In the genomic region with DNA sequence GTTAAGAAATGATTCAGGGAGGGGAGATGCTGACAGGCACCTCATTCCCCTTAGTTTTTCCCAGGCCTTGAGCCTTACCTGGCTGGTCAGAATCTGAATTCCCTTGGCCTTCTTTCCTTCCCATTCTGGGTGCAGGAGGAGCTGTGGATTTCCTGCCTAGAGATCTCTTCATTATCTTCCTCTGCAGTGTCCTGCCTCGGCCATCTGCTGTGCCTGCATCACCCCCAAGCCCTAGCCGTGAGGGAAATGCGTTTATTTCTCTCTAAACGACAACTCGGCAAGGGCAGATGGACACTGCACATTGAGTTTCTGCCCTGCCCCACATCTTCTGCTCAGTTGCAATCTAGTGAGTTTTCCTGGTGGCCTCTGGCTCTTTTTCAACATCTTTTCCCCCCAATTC, we compare ENCODE assay signal across 18 cellular contexts. TPM values are rescaled to one million over a fixed set of nuclear protein-coding genes. Genes with fewer than 3 reads are reported as not detected.
A peak's percentile ranks its signal among the peaks of the same experiment; 100 is the strongest.
DNase-seq lines count a peak whose midpoint lies in the region; ATAC-seq and TF ChIP-seq lines count a peak whose summit lies in the region.
"Had no signal": no experiment of that assay in that cellular context is flagged by ENCODE, and none has a peak within 500 bp of the region (broad histone marks: within the 10 kb centered on the region; RNA-seq: fewer than 3 reads in every experiment).

No MANE protein-coding gene starts in this region.

- peak overlapping the region; percentile 49 for H3K27ac Mint-ChIP-seq in endothelial cell (ENCODE audit: unreplicated experiment)
- peak overlapping the region; percentile 13 for H3K27ac Mint-ChIP-seq in stimulated activated memory B cell treated with anti-CD40 and anti-IgM and Interleukin-4, amounts not matched to agents 10 μg/mL and 1 μg/mL and 100 μg/mL, for 72 hours
- H3K27ac Mint-ChIP-seq: CD4-positive, CD25-positive, alpha-beta regulatory T cell; GM23338 had no signal

- H3K27me3 Mint-ChIP-seq in endothelial cell (ENCODE audit: unreplicated experiment) = peaks cover 5% of the 10 kb centered on the region
- no peaks in the 10 kb centered on the region for H3K27me3 Mint-ChIP-seq in stimulated activated memory B cell treated with anti-CD40 and anti-IgM and Interleukin-4, amounts not matched to agents 10 μg/mL and 1 μg/mL and 100 μg/mL, for 72 hours

- no peaks in the 10 kb centered on the region for H3K36me3 ChIP-seq in WERI-Rb-1

- H3K4me3 Mint-ChIP-seq in endothelial cell (ENCODE audit: unreplicated experiment) = no peak overlapping the region
- no peak overlapping the region for H3K4me3 Mint-ChIP-seq in stimulated activated memory B cell treated with anti-CD40 and anti-IgM and Interleukin-4, amounts not matched to agents 10 μg/mL and 1 μg/mL and 100 μg/mL, for 72 hours
- H3K4me3 Mint-ChIP-seq: CD4-positive, CD25-positive, alpha-beta regulatory T cell; GM23338 had no signal

- no peaks in the 10 kb centered on the region for H3K9me3 ChIP-seq in WERI-Rb-1 (ENCODE audit: severe bottlenecking)
- H3K9me3 ChIP-seq: BLaER1 treated with 17β-estradiol and CSF1 and Interleukin-3, amounts not matched to agents 10 nM and 100 nM had no signal

- DNase-seq in NCI-H82 (lab: John Stamatoyannopoulos, UW) (peak; percentile 64), NCI-H82 treated with DMSO at 0.1 percent for 48 hours (lab: John Stamatoyannopoulos, UW; ENCODE audit: unreplicated experiment) (no peak), WERI-Rb-1 (peak; percentile 39), endothelial cell (ENCODE audit: low spot score) (no peak), NCI-H2171 (lab: John Stamatoyannopoulos, UW) (no peak), NCI-H1092 treated with DMSO at 0.1 percent for 48 hours (lab: John Stamatoyannopoulos, UW) (no peak)
- DNase-seq: 8988T; AML-193; Calu3; CD4-positive, CD25-positive, alpha-beta regulatory T cell; DMS153; DMS79 treated with DMSO at 0.1 percent for 48 hours; EL; GDM1; H7 had no signal

- ATAC-seq in stimulated activated memory B cell treated with anti-CD40 and anti-IgM and Interleukin-4, amounts not matched to agents 10 μg/mL and 1 μg/mL and 100 μg/mL, for 72 hours = no peak

- no peaks in the 10 kb centered on the region for H3K9me3 Mint-ChIP-seq in endothelial cell (ENCODE audit: unreplicated experiment)
- no peaks in the 10 kb centered on the region for H3K9me3 Mint-ChIP-seq in stimulated activated memory B cell treated with anti-CD40 and anti-IgM and Interleukin-4, amounts not matched to agents 10 μg/mL and 1 μg/mL and 100 μg/mL, for 72 hours
- H3K9me3 Mint-ChIP-seq: CD4-positive, CD25-positive, alpha-beta regulatory T cell; GM23338 had no signal

- no peak overlapping the region for H3K4me3 ChIP-seq in WERI-Rb-1 (ENCODE audit: low read depth, low read length)
- H3K4me3 ChIP-seq: BLaER1 treated with 17β-estradiol and CSF1 and Interleukin-3, amounts not matched to agents 10 nM and 100 nM; GM23338 had no signal

- no peaks in the 10 kb centered on the region for H3K36me3 Mint-ChIP-seq in endothelial cell (ENCODE audit: low read depth, unreplicated experiment)
- H3K36me3 Mint-ChIP-seq in stimulated activated memory B cell treated with anti-CD40 and anti-IgM and Interleukin-4, amounts not matched to agents 10 μg/mL and 1 μg/mL and 100 μg/mL, for 72 hours = no peaks in the 10 kb centered on the region

- no peak overlapping the region for H3K27ac ChIP-seq in WERI-Rb-1
- H3K27ac ChIP-seq: BLaER1 treated with 17β-estradiol and CSF1 and Interleukin-3, amounts not matched to agents 10 nM and 100 nM had no signal

- TF ChIP-seq CTCF in WERI-Rb-1 (IDR thresholded peaks at IDR 0.05; ENCODE audit: low read depth, low read length) (no peak), endothelial cell (IDR thresholded peaks at IDR 0.05; ENCODE audit: unreplicated experiment) (no peak)

- H3K4me1 Mint-ChIP-seq in endothelial cell (ENCODE audit: unreplicated experiment) = peaks cover 61% of the 10 kb centered on the region
- H3K4me1 Mint-ChIP-seq in stimulated activated memory B cell treated with anti-CD40 and anti-IgM and Interleukin-4, amounts not matched to agents 10 μg/mL and 1 μg/mL and 100 μg/mL, for 72 hours = peaks cover 21% of the 10 kb centered on the region

- H3K27me3 ChIP-seq in WERI-Rb-1 (ENCODE audit: insufficient read depth, low read depth, severe bottlenecking) = no peaks in the 10 kb centered on the region

RNA-seq across cellular contexts. Expression of a gene that starts 26.7 kb away (rescaled TPM):
- 2.2 TPM for total RNA-seq in endothelial cell (ENCODE audit: unreplicated experiment)

RNA-seq across cellular contexts. Expression of a gene that starts 27.8 kb away (rescaled TPM):
- 30.5 TPM for total RNA-seq in endothelial cell (ENCODE audit: unreplicated experiment)

RNA-seq across cellular contexts. Expression of a gene that starts 28.5 kb away (rescaled TPM):
- 4.2 TPM for total RNA-seq in endothelial cell (ENCODE audit: unreplicated experiment)

RNA-seq across cellular contexts. Expression of a gene that starts 34.5 kb away (rescaled TPM):
- 27.3 TPM for total RNA-seq in endothelial cell (ENCODE audit: unreplicated experiment)

RNA-seq across cellular contexts. Expression of a gene that starts 43.9 kb away (rescaled TPM):
- 40.1 TPM for total RNA-seq in endothelial cell (ENCODE audit: unreplicated experiment)

Comparison
In these comparisons a context has a peak if more than half of its experiments do, and no peak if none do; other contexts are left out.
1. DNase-seq: peak in NCI-H82 (single experiment) and WERI-Rb-1 (single experiment); none in NCI-H82 treated with DMSO at 0.1 percent for 48 hours (single experiment), endothelial cell (single experiment), NCI-H2171 (single experiment) and NCI-H1092 treated with DMSO at 0.1 percent for 48 hours (single experiment).